Comparison of ENCODE assay signal across 15 cellular contexts in genomic region chr14:101849640-101850039, GRCh38.
DNase-seq lines count a peak whose midpoint lies in the region; ATAC-seq and TF ChIP-seq lines count a peak whose summit lies in the region.
"Had no signal": no experiment of that assay in that cellular context is flagged by ENCODE, and none has a peak within 500 bp of the region (broad histone marks: within the 10 kb centered on the region; RNA-seq: fewer than 3 reads in every experiment).

No MANE protein-coding gene starts in this region.

- peak; percentile 37 for ATAC-seq in GM19395 (IDR thresholded peaks at IDR 0.05; ENCODE audit: unreplicated experiment)
- ATAC-seq in activated naive CD8-positive, alpha-beta T cell treated with anti-CD3 and anti-CD28 coated beads, Interleukin-2, amount 50 U/mL, for 24 hours = no peak
- peak in 2 of 3 donors; percentile 27 to 54 for ATAC-seq in natural killer cell
- no peak for ATAC-seq in HG03039 (IDR thresholded peaks at IDR 0.05; ENCODE audit: unreplicated experiment)
- no peak for ATAC-seq in HG03045 (IDR thresholded peaks at IDR 0.05; ENCODE audit: unreplicated experiment)
- ATAC-seq: HCT116 had no signal

- no peaks in the 10 kb centered on the region for H3K9me3 Mint-ChIP-seq in activated T-cell treated with anti-CD3 and anti-CD28 coated beads, Interleukin-2, amount 50 U/mL, for 24 hours
- no peaks in the 10 kb centered on the region for H3K9me3 Mint-ChIP-seq in activated naive CD8-positive, alpha-beta T cell treated with anti-CD3 and anti-CD28 coated beads, Interleukin-2, amount 50 U/mL, for 24 hours
- H3K9me3 Mint-ChIP-seq in natural killer cell = no peaks in the 10 kb centered on the region
- H3K9me3 Mint-ChIP-seq: neural progenitor cell had no signal

- H3K36me3 Mint-ChIP-seq in activated T-cell treated with anti-CD3 and anti-CD28 coated beads, Interleukin-2, amount 50 U/mL, for 24 hours (ENCODE audit: low read depth) = peaks cover 60% of the 10 kb centered on the region
- peaks cover 8% of the 10 kb centered on the region for H3K36me3 Mint-ChIP-seq in activated naive CD8-positive, alpha-beta T cell treated with anti-CD3 and anti-CD28 coated beads, Interleukin-2, amount 50 U/mL, for 24 hours (ENCODE audit: low read depth)
- no peaks in the 10 kb centered on the region for H3K36me3 Mint-ChIP-seq in natural killer cell
- H3K36me3 Mint-ChIP-seq: neural progenitor cell had no signal

- DNase-seq in activated T-cell treated with anti-CD3 and anti-CD28 coated beads, Interleukin-2, amount 50 U/mL, for 24 hours = no peak
- no peak for DNase-seq in activated T-cell treated with anti-CD3 and anti-CD28 coated beads, Interleukin-2, amount 50 U/mL, for 1 hour
- DNase-seq in activated naive CD8-positive, alpha-beta T cell treated with anti-CD3 and anti-CD28 coated beads, Interleukin-2, amount 50 U/mL, for 24 hours = no peak
- DNase-seq in natural killer cell = no peak
- no peak for DNase-seq in stimulated activated CD4-positive, alpha-beta T cell treated with anti-CD3 and anti-CD28 coated beads, Interleukin-4, amount 100 ng/mL, for 24 hours
- DNase-seq: central memory CD4-positive, alpha-beta T cell; mesendoderm; NCI-H1436 treated with DMSO at 0.1 percent for 48 hours; NCI-H2171 treated with DMSO at 0.1 percent for 48 hours; NCI-H748 treated with DMSO at 0.1 percent for 48 hours had no signal

- H3K4me3 Mint-ChIP-seq in activated T-cell treated with anti-CD3 and anti-CD28 coated beads, Interleukin-2, amount 50 U/mL, for 24 hours = no peak overlapping the region
- peak overlapping the region; percentile 2 for H3K4me3 Mint-ChIP-seq in activated naive CD8-positive, alpha-beta T cell treated with anti-CD3 and anti-CD28 coated beads, Interleukin-2, amount 50 U/mL, for 24 hours
- H3K4me3 Mint-ChIP-seq in natural killer cell = peak overlapping the region; percentile 67
- H3K4me3 Mint-ChIP-seq: neural progenitor cell had no signal

- peaks cover 90% of the 10 kb centered on the region for H3K4me1 Mint-ChIP-seq in activated T-cell treated with anti-CD3 and anti-CD28 coated beads, Interleukin-2, amount 50 U/mL, for 24 hours (ENCODE audit: low read depth)
- peaks cover 90% of the 10 kb centered on the region for H3K4me1 Mint-ChIP-seq in activated naive CD8-positive, alpha-beta T cell treated with anti-CD3 and anti-CD28 coated beads, Interleukin-2, amount 50 U/mL, for 24 hours
- H3K4me1 Mint-ChIP-seq in natural killer cell = peaks cover 87 to 91% of the 10 kb centered on the region in 2 donors

- TF ChIP-seq CTCF in natural killer cell (IDR thresholded peaks at IDR 0.05) = no peak

- peak overlapping the region; percentile 75 for H3K27ac Mint-ChIP-seq in activated T-cell treated with anti-CD3 and anti-CD28 coated beads, Interleukin-2, amount 50 U/mL, for 24 hours
- H3K27ac Mint-ChIP-seq in activated naive CD8-positive, alpha-beta T cell treated with anti-CD3 and anti-CD28 coated beads, Interleukin-2, amount 50 U/mL, for 24 hours = peak overlapping the region; percentile 44
- peak overlapping the region; percentile 70 to 97 for H3K27ac Mint-ChIP-seq in natural killer cell
- H3K27ac Mint-ChIP-seq: neural progenitor cell had no signal

- intact Hi-C loops in natural killer cell (cut with micrococcal nuclease) = no loop called here

- H3K27me3 Mint-ChIP-seq in activated T-cell treated with anti-CD3 and anti-CD28 coated beads, Interleukin-2, amount 50 U/mL, for 24 hours = no peaks in the 10 kb centered on the region
- no peaks in the 10 kb centered on the region for H3K27me3 Mint-ChIP-seq in activated naive CD8-positive, alpha-beta T cell treated with anti-CD3 and anti-CD28 coated beads, Interleukin-2, amount 50 U/mL, for 24 hours
- no peaks in the 10 kb centered on the region for H3K27me3 Mint-ChIP-seq in natural killer cell (ENCODE audit: low read depth in 2 of 2)

Comparison
In these comparisons a context has a peak if more than half of its experiments do, and no peak if none do; other contexts are left out.
1. ATAC-seq: peak in GM19395 (single experiment) and natural killer cell (2 of 3); none in activated naive CD8-positive, alpha-beta T cell treated with anti-CD3 and anti-CD28 coated beads, Interleukin-2, amount 50 U/mL, for 24 hours (single experiment), HG03039 (single experiment) and HG03045 (single experiment).
2. Peak in every context shown above with its lines, with median percentiles within 50 percentile points of each other: H3K27ac Mint-ChIP-seq.